1 cellular context compared by ENCODE assay signal in the genomic region with DNA sequence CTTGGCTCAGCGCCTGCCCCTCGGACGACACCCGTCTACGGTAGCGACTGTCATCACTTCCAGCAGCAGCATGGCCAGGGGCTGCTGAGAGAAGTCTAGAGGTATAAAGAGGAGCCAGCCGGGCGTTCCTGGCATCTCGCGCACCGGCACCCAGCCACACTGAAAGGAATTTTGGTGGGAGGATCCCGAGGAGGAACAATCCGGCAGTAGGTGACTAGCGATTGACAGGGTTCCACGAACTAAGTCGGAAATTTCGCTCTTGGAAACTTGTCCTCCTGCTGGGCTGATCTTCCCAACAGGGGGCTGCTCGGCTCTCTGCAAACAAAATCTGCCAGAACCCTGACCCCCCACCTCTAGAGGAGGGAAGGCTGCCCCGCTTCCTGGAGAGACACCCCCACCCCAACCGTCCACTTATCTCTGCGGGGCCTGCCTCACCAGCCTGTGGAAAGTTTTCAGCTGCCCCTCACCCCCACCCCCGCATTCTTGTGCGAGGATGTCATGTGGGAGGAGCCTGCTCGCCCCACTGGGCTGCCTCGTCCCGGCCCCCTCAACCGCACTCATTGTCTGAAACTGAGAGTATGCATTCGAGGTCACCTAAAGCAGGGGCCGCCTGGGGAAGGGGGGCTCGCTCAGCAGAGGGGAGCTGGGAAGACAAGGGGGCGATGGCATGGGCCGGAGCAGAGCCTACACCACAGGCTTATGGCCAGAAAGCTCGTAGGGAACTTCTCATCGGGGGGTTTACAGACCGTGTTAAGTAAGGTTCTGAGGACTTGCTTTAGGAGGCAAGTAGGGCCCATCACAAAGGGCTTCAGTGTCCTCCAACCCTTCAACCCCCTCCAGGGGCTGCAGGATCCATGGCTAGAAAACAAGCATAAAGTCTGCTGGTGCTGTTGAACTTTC.
A peak's percentile ranks its signal among the peaks of the same experiment; 100 is the strongest.
TF ChIP-seq lines count a peak whose summit lies in the region.

No MANE protein-coding gene starts in this region.

TF ChIP-seq in HepG2, 621 proteins besides CTCF, POLR2A, EP300 and RAD21 (continued from another document and continues in another):
- TF ChIP-seq KDM2A (CRISPR knock-in tag; IDR thresholded peaks at IDR 0.05; ENCODE audit: borderline replicate concordance, low read depth) (no peak), ZFX (CRISPR knock-in tag; IDR thresholded peaks at IDR 0.05; ENCODE audit: low read depth) (peak; percentile 67; the same call in 1 of the 2 replicates), PRPF4 (IDR thresholded peaks at IDR 0.05; ENCODE audit: low read depth, low read length, poor library complexity, severe bottlenecking) (no peak), RBM22 (optimal IDR thresholded peaks at IDR 0.05; ENCODE audit: low read length) (no peak), HNF4A (CRISPR knock-in tag; IDR thresholded peaks at IDR 0.05) (no peak), ZNF337 (CRISPR knock-in tag; IDR thresholded peaks at IDR 0.05; ENCODE audit: borderline replicate concordance, low read depth) (no peak), ZNF652 (CRISPR knock-in tag; IDR thresholded peaks at IDR 0.05; ENCODE audit: borderline replicate concordance, low read depth) (peak; percentile 30; the same call in 1 of the 2 replicates), CREM (IDR thresholded peaks at IDR 0.05) (peak; percentile 45; the same call in 1 of the 2 replicates), CREM (CRISPR knock-in tag; IDR thresholded peaks at IDR 0.05) (no peak), SRSF1 (optimal IDR thresholded peaks at IDR 0.05; ENCODE audit: low read depth, low read length) (peak; percentile 79), CHD4 (IDR thresholded peaks at IDR 0.05; ENCODE audit: borderline replicate concordance, low read length) (no peak; the same call in 1 of the 2 replicates), HNRNPH1 (optimal IDR thresholded peaks at IDR 0.05; ENCODE audit: low read depth, low read length) (peak; percentile 30), TCF7 (IDR thresholded peaks at IDR 0.05; ENCODE audit: low read depth) (peak; percentile 28; the same call in 1 of the 2 replicates), PLRG1 (conservative IDR thresholded peaks at IDR 0.05) (no peak), ZSCAN22 (CRISPR knock-in tag; IDR thresholded peaks at IDR 0.05) (no peak), ZNF468 (CRISPR knock-in tag; IDR thresholded peaks at IDR 0.05) (no peak), ZFP36 (IDR thresholded peaks at IDR 0.05; ENCODE audit: borderline replicate concordance, low read depth, low read length, partially characterized antibody) (no peak), ZNF451 (CRISPR knock-in tag; IDR thresholded peaks at IDR 0.05) (no peak), ZNF441 (CRISPR knock-in tag; IDR thresholded peaks at IDR 0.05; ENCODE audit: borderline replicate concordance) (no peak), RXRA (CRISPR knock-in tag; IDR thresholded peaks at IDR 0.05) (peak; percentile 23; the same call in 1 of the 2 replicates), POLR2AphosphoS5 (IDR thresholded peaks at IDR 0.05; ENCODE audit: low read depth, low read length) (0 out of 2 replicates have a peak, but pooled peaks have one; percentile 37), ZNF781 (CRISPR knock-in tag; IDR thresholded peaks at IDR 0.05; ENCODE audit: borderline replicate concordance, not compliant biosample characterization) (no peak), ZNF737 (CRISPR knock-in tag; IDR thresholded peaks at IDR 0.05; ENCODE audit: borderline replicate concordance) (no peak), NCOA2 (CRISPR knock-in tag; IDR thresholded peaks at IDR 0.05) (peak; percentile 75), ZNF33B (CRISPR knock-in tag; IDR thresholded peaks at IDR 0.05) (no peak; the same call in 1 of the 2 replicates), ZMYM4 (CRISPR knock-in tag; IDR thresholded peaks at IDR 0.05) (no peak), TOE1 (CRISPR knock-in tag; IDR thresholded peaks at IDR 0.05) (no peak), YY1 (IDR thresholded peaks at IDR 0.05; ENCODE audit: insufficient read depth, insufficient replicate concordance, low read depth, low read length) (peak; percentile 62), ZNF713 (CRISPR knock-in tag; IDR thresholded peaks at IDR 0.05) (0 out of 2 replicates have a peak, but pooled peaks have one; percentile 42), RFXAP (CRISPR knock-in tag; IDR thresholded peaks at IDR 0.05; ENCODE audit: borderline replicate concordance) (no peak), ZNF761 (CRISPR knock-in tag; conservative IDR thresholded peaks at IDR 0.05) (peak; percentile 45; the same call in 1 of the 2 replicates), ZFP1 (CRISPR knock-in tag; IDR thresholded peaks at IDR 0.05) (no peak), FOXA3 (CRISPR knock-in tag; IDR thresholded peaks at IDR 0.05) (no peak), GTF3A (CRISPR knock-in tag; conservative IDR thresholded peaks at IDR 0.05) (no peak), ATF1 (CRISPR knock-in tag; IDR thresholded peaks at IDR 0.05) (no peak), THYN1 (CRISPR knock-in tag; IDR thresholded peaks at IDR 0.05; ENCODE audit: borderline replicate concordance, low read depth) (no peak), ZNF773 (CRISPR knock-in tag; IDR thresholded peaks at IDR 0.05; ENCODE audit: borderline replicate concordance) (no peak), MTA3 (CRISPR knock-in tag; IDR thresholded peaks at IDR 0.05) (no peak), ZNF891 (CRISPR knock-in tag; IDR thresholded peaks at IDR 0.05) (peak; percentile 83), MAFK (conservative IDR thresholded peaks at IDR 0.05 in 1 of 2, IDR thresholded peaks at IDR 0.05 in 1 of 2; ENCODE audit: low read length in 2 of 2) (no peak), TCF7L2 (IDR thresholded peaks at IDR 0.05; ENCODE audit: low read depth, low read length) (no peak), ZNF20 (CRISPR knock-in tag; IDR thresholded peaks at IDR 0.05) (no peak), CCAR2 (optimal IDR thresholded peaks at IDR 0.05; ENCODE audit: low read depth, low read length) (no peak), NR2F6 (IDR thresholded peaks at IDR 0.05) (peak; percentile 45), NR2F6 (CRISPR knock-in tag; IDR thresholded peaks at IDR 0.05) (peak; percentile 58), ZNF101 (CRISPR knock-in tag; IDR thresholded peaks at IDR 0.05; ENCODE audit: borderline replicate concordance, low read depth) (no peak), IKZF1 (IDR thresholded peaks at IDR 0.05) (no peak), ZNF556 (CRISPR knock-in tag; IDR thresholded peaks at IDR 0.05; ENCODE audit: borderline replicate concordance) (peak; percentile 46; the same call in 1 of the 2 replicates), SMARCE1 (IDR thresholded peaks at IDR 0.05; ENCODE audit: borderline replicate concordance) (no peak), ZNF775 (CRISPR knock-in tag; IDR thresholded peaks at IDR 0.05; ENCODE audit: borderline replicate concordance) (0 out of 2 replicates have a peak, but pooled peaks have one; percentile 31), RBM39 (IDR thresholded peaks at IDR 0.05; ENCODE audit: low read depth, low read length, poor library complexity, severe bottlenecking) (peak; percentile 69)
- TF ChIP-seq, protein P1, sequence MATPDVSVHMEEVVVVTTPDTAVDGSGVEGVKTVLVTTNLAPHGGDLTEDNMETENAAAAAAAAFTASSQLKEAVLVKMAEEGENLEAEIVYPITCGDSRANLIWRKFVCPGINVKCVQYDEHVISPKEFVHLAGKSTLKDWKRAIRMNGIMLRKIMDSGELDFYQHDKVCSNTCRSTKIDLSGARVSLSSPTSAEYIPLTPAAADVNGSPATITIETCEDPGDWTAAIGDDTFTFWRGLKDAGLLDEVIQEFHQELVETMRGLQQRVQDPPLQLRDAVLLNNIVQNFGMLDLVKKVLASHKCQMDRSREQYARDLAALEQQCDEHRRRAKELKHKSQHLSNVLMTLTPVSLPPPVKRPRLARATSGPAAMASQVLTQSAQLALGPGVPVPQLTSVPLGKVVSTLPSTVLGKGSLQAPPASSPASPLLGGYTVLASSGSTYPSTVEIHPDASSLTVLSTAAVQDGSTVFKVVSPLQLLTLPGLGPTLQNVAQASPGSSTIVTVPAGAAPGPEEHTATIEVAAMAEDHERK (CRISPR knock-in tag; IDR thresholded peaks at IDR 0.05; ENCODE audit: low read depth), result no peak
- TF ChIP-seq, protein P2, sequence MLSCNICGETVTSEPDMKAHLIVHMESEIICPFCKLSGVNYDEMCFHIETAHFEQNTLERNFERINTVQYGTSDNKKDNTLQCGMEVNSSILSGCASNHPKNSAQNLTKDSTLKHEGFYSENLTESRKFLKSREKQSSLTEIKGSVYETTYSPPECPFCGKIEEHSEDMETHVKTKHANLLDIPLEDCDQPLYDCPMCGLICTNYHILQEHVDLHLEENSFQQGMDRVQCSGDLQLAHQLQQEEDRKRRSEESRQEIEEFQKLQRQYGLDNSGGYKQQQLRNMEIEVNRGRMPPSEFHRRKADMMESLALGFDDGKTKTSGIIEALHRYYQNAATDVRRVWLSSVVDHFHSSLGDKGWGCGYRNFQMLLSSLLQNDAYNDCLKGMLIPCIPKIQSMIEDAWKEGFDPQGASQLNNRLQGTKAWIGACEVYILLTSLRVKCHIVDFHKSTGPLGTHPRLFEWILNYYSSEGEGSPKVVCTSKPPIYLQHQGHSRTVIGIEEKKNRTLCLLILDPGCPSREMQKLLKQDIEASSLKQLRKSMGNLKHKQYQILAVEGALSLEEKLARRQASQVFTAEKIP (CRISPR knock-in tag; IDR thresholded peaks at IDR 0.05; ENCODE audit: borderline replicate concordance), result no peak
- TF ChIP-seq, protein P3, sequence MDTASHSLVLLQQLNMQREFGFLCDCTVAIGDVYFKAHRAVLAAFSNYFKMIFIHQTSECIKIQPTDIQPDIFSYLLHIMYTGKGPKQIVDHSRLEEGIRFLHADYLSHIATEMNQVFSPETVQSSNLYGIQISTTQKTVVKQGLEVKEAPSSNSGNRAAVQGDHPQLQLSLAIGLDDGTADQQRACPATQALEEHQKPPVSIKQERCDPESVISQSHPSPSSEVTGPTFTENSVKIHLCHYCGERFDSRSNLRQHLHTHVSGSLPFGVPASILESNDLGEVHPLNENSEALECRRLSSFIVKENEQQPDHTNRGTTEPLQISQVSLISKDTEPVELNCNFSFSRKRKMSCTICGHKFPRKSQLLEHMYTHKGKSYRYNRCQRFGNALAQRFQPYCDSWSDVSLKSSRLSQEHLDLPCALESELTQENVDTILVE (CRISPR knock-in tag; IDR thresholded peaks at IDR 0.05), result no peak
- TF ChIP-seq, protein P4, sequence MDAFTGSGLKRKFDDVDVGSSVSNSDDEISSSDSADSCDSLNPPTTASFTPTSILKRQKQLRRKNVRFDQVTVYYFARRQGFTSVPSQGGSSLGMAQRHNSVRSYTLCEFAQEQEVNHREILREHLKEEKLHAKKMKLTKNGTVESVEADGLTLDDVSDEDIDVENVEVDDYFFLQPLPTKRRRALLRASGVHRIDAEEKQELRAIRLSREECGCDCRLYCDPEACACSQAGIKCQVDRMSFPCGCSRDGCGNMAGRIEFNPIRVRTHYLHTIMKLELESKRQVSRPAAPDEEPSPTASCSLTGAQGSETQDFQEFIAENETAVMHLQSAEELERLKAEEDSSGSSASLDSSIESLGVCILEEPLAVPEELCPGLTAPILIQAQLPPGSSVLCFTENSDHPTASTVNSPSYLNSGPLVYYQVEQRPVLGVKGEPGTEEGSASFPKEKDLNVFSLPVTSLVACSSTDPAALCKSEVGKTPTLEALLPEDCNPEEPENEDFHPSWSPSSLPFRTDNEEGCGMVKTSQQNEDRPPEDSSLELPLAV (CRISPR knock-in tag; conservative IDR thresholded peaks at IDR 0.05; ENCODE audit: low read depth), result no peak
- TF ChIP-seq, protein P5, sequence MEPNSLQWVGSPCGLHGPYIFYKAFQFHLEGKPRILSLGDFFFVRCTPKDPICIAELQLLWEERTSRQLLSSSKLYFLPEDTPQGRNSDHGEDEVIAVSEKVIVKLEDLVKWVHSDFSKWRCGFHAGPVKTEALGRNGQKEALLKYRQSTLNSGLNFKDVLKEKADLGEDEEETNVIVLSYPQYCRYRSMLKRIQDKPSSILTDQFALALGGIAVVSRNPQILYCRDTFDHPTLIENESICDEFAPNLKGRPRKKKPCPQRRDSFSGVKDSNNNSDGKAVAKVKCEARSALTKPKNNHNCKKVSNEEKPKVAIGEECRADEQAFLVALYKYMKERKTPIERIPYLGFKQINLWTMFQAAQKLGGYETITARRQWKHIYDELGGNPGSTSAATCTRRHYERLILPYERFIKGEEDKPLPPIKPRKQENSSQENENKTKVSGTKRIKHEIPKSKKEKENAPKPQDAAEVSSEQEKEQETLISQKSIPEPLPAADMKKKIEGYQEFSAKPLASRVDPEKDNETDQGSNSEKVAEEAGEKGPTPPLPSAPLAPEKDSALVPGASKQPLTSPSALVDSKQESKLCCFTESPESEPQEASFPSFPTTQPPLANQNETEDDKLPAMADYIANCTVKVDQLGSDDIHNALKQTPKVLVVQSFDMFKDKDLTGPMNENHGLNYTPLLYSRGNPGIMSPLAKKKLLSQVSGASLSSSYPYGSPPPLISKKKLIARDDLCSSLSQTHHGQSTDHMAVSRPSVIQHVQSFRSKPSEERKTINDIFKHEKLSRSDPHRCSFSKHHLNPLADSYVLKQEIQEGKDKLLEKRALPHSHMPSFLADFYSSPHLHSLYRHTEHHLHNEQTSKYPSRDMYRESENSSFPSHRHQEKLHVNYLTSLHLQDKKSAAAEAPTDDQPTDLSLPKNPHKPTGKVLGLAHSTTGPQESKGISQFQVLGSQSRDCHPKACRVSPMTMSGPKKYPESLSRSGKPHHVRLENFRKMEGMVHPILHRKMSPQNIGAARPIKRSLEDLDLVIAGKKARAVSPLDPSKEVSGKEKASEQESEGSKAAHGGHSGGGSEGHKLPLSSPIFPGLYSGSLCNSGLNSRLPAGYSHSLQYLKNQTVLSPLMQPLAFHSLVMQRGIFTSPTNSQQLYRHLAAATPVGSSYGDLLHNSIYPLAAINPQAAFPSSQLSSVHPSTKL (CRISPR knock-in tag; IDR thresholded peaks at IDR 0.05), result peak; percentile 42
- TF ChIP-seq, protein P6, sequence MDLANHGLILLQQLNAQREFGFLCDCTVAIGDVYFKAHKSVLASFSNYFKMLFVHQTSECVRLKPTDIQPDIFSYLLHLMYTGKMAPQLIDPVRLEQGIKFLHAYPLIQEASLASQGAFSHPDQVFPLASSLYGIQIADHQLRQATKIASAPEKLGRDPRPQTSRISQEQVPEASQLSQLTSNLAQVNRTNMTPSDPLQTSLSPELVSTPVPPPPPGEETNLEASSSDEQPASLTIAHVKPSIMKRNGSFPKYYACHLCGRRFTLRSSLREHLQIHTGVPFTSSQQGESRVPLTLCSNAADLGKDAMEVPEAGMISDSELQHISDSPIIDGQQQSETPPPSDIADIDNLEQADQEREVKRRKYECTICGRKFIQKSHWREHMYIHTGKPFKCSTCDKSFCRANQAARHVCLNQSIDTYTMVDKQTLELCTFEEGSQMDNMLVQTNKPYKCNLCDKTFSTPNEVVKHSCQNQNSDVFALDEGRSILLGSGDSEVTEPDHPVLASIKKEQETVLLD (CRISPR knock-in tag; IDR thresholded peaks at IDR 0.05; ENCODE audit: low read depth), result no peak
- TF ChIP-seq, protein P7, sequence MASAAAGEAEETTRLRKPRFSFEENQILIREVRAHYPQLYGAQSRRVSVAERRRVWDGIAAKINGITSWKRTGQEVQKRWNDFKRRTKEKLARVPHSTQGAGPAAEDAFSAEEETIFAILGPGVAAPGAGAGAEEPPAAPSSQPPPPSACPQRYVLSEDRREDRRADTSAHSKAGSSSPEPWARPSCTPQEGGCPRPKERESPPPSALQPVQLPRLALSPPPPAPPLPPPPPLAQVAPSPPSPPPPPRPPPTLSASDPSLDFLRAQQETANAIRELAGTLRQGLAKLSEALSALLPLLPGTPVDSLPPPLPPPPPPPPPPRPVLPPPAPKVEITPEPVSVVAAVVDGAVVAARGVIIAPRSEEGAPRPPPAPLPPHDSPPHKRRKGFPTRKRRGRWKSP (CRISPR knock-in tag; IDR thresholded peaks at IDR 0.05), result no peak
